Comparison of ENCODE assay signal across 8 cellular contexts in genomic region chr15:100349696-100350433, GRCh38. TPM values are rescaled to one million over a fixed set of nuclear protein-coding genes. Genes with fewer than 3 reads are reported as not detected.
DNase-seq lines count a peak whose midpoint lies in the region; ATAC-seq and TF ChIP-seq lines count a peak whose summit lies in the region.

No MANE protein-coding gene starts in this region.

- H3K27ac ChIP-seq in AG04450 (ENCODE audit: low read depth, low read length) (no peak overlapping the region), cingulate gyrus (ENCODE audit: low read depth, low read length) (peak overlapping the region; percentile 87), layer of hippocampus (ENCODE audit: low read depth, low read length) (peak overlapping the region; percentile 87)

- ATAC-seq in GM18858 (IDR thresholded peaks at IDR 0.05; ENCODE audit: unreplicated experiment): peak; percentile 83
- ATAC-seq in HG03103 (IDR thresholded peaks at IDR 0.05; ENCODE audit: low read depth, unreplicated experiment): peak; percentile 76

- H3K9me3 ChIP-seq in AG04450 (ENCODE audit: control insufficient read depth, insufficient read depth, low read length): peaks cover 6% of the 10 kb centered on the region; the same call in 1 of the 2 replicates

- CTCF ChIA-PET in AG04450 (lab: Charles Lee): interaction anchor here (0.6 to 4.1 kb wide), 34 partner anchors 8 to 1077 kb away, joined by 3 to 85 read pairs (median 4); partner anchors contain the start of genes ADAMTS17, ASB7 and LINS1

- peak overlapping the region; percentile 61 for H3K4me3 ChIP-seq in AG04450 (ENCODE audit: low read depth, low read length)

- TF ChIP-seq CTCF in AG04450 (IDR thresholded peaks at IDR 0.05; ENCODE audit: low read depth, low read length): peak; percentile 77

- H3K27me3 ChIP-seq in AG04450 (ENCODE audit: control insufficient read depth, insufficient read depth, low read length): no peaks in the 10 kb centered on the region
- H3K27me3 ChIP-seq in layer of hippocampus (ENCODE audit: control insufficient read depth, insufficient read depth, low read length): no peaks in the 10 kb centered on the region

- POLR2A ChIA-PET in AG04450 (lab: Yijun Ruan, JAX): interaction anchor here (0.7 kb wide), 1 partner anchor 319 kb away, joined by 3 read pairs; no protein-coding TSS in a partner anchor

- DNase-seq in AG04450 (ENCODE audit: low read depth, low spot score): peak; percentile 38
- DNase-seq in NCI-H345 treated with DMSO at 0.1 percent for 48 hours (lab: John Stamatoyannopoulos, UW; ENCODE audit: unreplicated experiment): peak; percentile 65
- peak; percentile 81 to 84 for DNase-seq in activated CD4-positive, alpha-beta T cell treated with anti-CD3 and anti-CD28 coated beads for 4 hours
- peak; percentile 63 to 81 for DNase-seq in stimulated activated CD4-positive, alpha-beta T cell treated with anti-CD3 and anti-CD28 coated beads, Interleukin-1b, Interleukin-23, amount 100 ng/mL, for 1 hour (ENCODE audit: low read depth in 2 of 2)

RNA-seq across cellular contexts. Expression of gene ADAMTS17, which starts 8.1 kb away (rescaled TPM):
- 0.05 and 0.06 TPM in 2 replicates for polyA plus RNA-seq in AG04450 (2011; rRNA removed)
- polyA minus RNA-seq in AG04450 (2011; rRNA and poly(A)+ RNA removed): 0.17 TPM in 1 of 2 replicates, not detected in the other
